In genomic region chr4:92522371-92522770, GRCh38 we compare ENCODE assay signal across 17 cellular contexts.
"Had no signal": no experiment of that assay in that cellular context is flagged by ENCODE, and none has a peak within 500 bp of the region (broad histone marks: within the 10 kb centered on the region; RNA-seq: fewer than 3 reads in every experiment).

No MANE protein-coding gene starts in this region.

- H3K27me3 ChIP-seq: adrenal gland, breast epithelium, esophagus squamous epithelium, heart right ventricle, transverse colon had no signal

- FAIRE-seq: astrocyte had no signal

- H3K4me1 ChIP-seq: adrenal gland, breast epithelium, esophagus squamous epithelium, heart right ventricle, prostate gland, transverse colon had no signal

- H3K36me3 ChIP-seq: adrenal gland, breast epithelium, esophagus squamous epithelium, heart right ventricle, prostate gland, transverse colon, WERI-Rb-1 had no signal

- H3K4me3 ChIP-seq: adrenal gland, breast epithelium, esophagus squamous epithelium, heart right ventricle, prostate gland, transverse colon had no signal

- ATAC-seq: activated naive CD4-positive, alpha-beta T cell treated with anti-CD3 and anti-CD28 coated beads, Interleukin-2, amount 50 U/mL, for 72 hours; heart right ventricle; natural killer cell treated with Interleukin-12 subunit alpha and Interleukin-12 subunit beta and Interleukin-15 and Interleukin-18, amount 100 ng/mL, for 72 hours; right cardiac atrium had no signal

- H3K9me3 ChIP-seq: adrenal gland, breast epithelium, esophagus squamous epithelium, heart right ventricle, prostate gland, transverse colon had no signal

- DNase-seq: activated CD4-positive, alpha-beta T cell treated with anti-CD3 and anti-CD28 coated beads for 1 hour; activated CD4-positive, alpha-beta T cell treated with anti-CD3 and anti-CD28 coated beads, Interleukin-2, amount 50 U/mL, for 4 hours; activated gamma-delta T cell treated with Interleukin-2 at 50 U/mL for 16 hours; adrenal gland; cerebellar nuclear complex; effector CD8-positive, alpha-beta T cell; esophagus squamous epithelium; heart right ventricle; right cardiac atrium; stimulated activated CD4-positive, alpha-beta T cell treated with anti-CD3 and anti-CD28 coated beads, Interleukin-2, amount 100 ng/mL, for 48 hours; transverse colon; WERI-Rb-1 had no signal

- H3K27ac ChIP-seq: adrenal gland, breast epithelium, esophagus squamous epithelium, heart right ventricle, prostate gland, transverse colon, WERI-Rb-1 had no signal
